18 cellular contexts compared by ENCODE assay signal in the genomic region with DNA sequence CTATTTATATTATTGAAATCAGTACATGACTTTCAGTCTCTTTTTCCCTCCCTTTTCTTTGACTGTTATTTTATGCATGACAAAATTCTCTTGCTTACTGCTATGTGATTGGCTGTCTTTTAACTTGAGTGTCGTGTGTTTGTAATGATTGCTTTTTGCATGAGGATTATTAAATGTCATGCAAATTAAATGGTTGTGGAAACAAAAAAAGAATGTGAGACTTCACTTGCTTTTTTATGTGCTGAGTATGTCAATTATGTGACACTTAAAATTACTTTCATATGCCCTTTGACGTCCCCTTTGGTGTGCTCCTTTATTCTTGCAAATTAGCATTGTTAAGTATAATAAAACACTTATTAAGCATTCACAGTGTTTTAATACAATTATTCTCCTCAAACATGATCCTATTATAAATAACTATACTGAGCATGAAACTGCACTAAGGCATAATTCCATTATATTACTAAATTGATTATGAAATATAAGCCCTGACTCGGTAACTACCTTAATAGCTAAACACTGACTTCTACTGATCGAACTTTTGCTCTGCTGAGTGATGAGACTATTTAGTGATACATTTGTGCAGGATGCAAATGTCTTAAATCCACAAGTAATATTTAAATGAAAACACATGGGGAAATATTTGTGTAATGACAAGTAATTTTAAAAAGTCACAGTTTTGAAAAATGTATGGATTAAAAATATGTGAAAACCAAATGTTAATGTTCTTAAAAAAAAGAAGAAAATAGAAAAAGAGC.
DNase-seq lines count a peak whose midpoint lies in the region; ATAC-seq, FAIRE-seq and TF ChIP-seq lines count a peak whose summit lies in the region.
"Had no signal": no experiment of that assay in that cellular context is flagged by ENCODE, and none has a peak within 500 bp of the region (broad histone marks: within the 10 kb centered on the region; RNA-seq: fewer than 3 reads in every experiment).

No MANE protein-coding gene starts in this region.

- H3K4me1 ChIP-seq in GM23248 (ENCODE audit: insufficient read depth) (peaks cover 13% of the 10 kb centered on the region), H1 (replicated peaks in 1 of 4; ENCODE audit: control insufficient read depth in 3 of 4, insufficient read depth in 4 of 4, low read length in 3 of 4) (peaks cover 0 to 4% (median 0%) of the 10 kb centered on the region in 4 experiments; a peak in 1 of 7 replicates), heart right ventricle (no peaks in the 10 kb centered on the region)
- H3K4me1 ChIP-seq: BE2C, Peyer's patch had no signal

- peak; percentile 68 for FAIRE-seq in H1 (lab: Jason Lieb, UNC)
- FAIRE-seq: GM18507, HTR-8/SVneo had no signal

- H3K14ac ChIP-seq in H1 (ENCODE audit: insufficient read length), result no peak overlapping the region

- no peaks in the 10 kb centered on the region for H3K36me3 ChIP-seq in GM23248 (ENCODE audit: low read depth)
- no peaks in the 10 kb centered on the region for H3K36me3 ChIP-seq in H1 (ENCODE audit: control insufficient read depth in 2 of 4, insufficient read depth in 4 of 4, low read length in 3 of 4)
- no peaks in the 10 kb centered on the region for H3K36me3 ChIP-seq in neural cell (ENCODE audit: insufficient read depth, low read length)
- H3K36me3 ChIP-seq in heart right ventricle, result no peaks in the 10 kb centered on the region
- H3K36me3 ChIP-seq: BE2C, Peyer's patch had no signal

- H3K27ac ChIP-seq in GM23248, result no peak overlapping the region
- no peak overlapping the region for H3K27ac ChIP-seq in H1 (ENCODE audit: low read depth, low read length)
- no peak overlapping the region for H3K27ac ChIP-seq in neural cell (ENCODE audit: low read length)
- no peak overlapping the region for H3K27ac ChIP-seq in coronary artery
- H3K27ac ChIP-seq in heart right ventricle, result no peak overlapping the region
- H3K27ac ChIP-seq: Peyer's patch had no signal

- ATAC-seq in heart right ventricle, result no peak

- H2BK5ac ChIP-seq in H1 (ENCODE audit: low read depth, low read length), result no peak overlapping the region

- H2AK5ac ChIP-seq in H1 (ENCODE audit: low read depth, low read length), result no peak overlapping the region

- no peak overlapping the region for H2BK15ac ChIP-seq in H1 (ENCODE audit: low read length)

- H2BK20ac ChIP-seq in H1 (ENCODE audit: low read length), result no peak overlapping the region

- no peak overlapping the region for H2BK12ac ChIP-seq in H1 (ENCODE audit: low read depth, low read length)

- WGBS in GM23248 (ENCODE audit: low coverage in 1 of 2, low lambda C conversion rate in 2 of 2, missing lambda C conversion rate in 2 of 2), 2 experiments, result 11 to 22% methylated on average over 4 of the region's 4 CpGs
- WGBS in H1 (ENCODE audit: extremely low coverage in 1 of 2, insufficient coverage in 1 of 2, insufficient read length in 1 of 2, insufficient replicate concordance in 2 of 2, low coverage in 1 of 2, low lambda C conversion rate in 2 of 2, missing lambda C conversion rate in 1 of 2), 2 experiments, result 49% methylated on average over 4 of the region's 4 CpGs; no CpG with 5 or more reads in 1 of the 2 experiments
- 72 to 80% methylated on average over 4 of the region's 4 CpGs for WGBS in heart right ventricle, 2 donors

- no peak overlapping the region for H3K56ac ChIP-seq in H1 (replicated peaks; ENCODE audit: insufficient read length, low read depth, low read length)

- H3K9me3 ChIP-seq in GM23248 (ENCODE audit: low read depth), result no peaks in the 10 kb centered on the region
- no peaks in the 10 kb centered on the region for H3K9me3 ChIP-seq in H1 (ENCODE audit: insufficient read depth in 2 of 2, low read depth in 1 of 2, low read length in 1 of 2)
- no peaks in the 10 kb centered on the region for H3K9me3 ChIP-seq in neural cell (ENCODE audit: low read length)
- H3K9me3 ChIP-seq in heart right ventricle, result no peaks in the 10 kb centered on the region
- H3K9me3 ChIP-seq: BE2C, Peyer's patch had no signal

- H4K20me1 ChIP-seq in GM23248 (ENCODE audit: insufficient read depth), result no peaks in the 10 kb centered on the region
- no peaks in the 10 kb centered on the region for H4K20me1 ChIP-seq in H1 (replicated peaks in 1 of 2; ENCODE audit: control insufficient read depth in 1 of 2, insufficient read depth in 2 of 2, low read length in 2 of 2)
- no peaks in the 10 kb centered on the region for H4K20me1 ChIP-seq in neural cell (ENCODE audit: insufficient read depth)

- TF ChIP-seq EP300 in H1 (IDR thresholded peaks at IDR 0.05; ENCODE audit: borderline replicate concordance in 1 of 2, low read depth in 2 of 2, low read length in 2 of 2) (no peak), neural cell (conservative IDR thresholded peaks at IDR 0.05; ENCODE audit: poor library complexity, severe bottlenecking) (no peak)

- H4K5ac ChIP-seq in H1 (ENCODE audit: insufficient read length, low read depth, low read length), result no peak overlapping the region

- POLR2A ChIA-PET in H1 (lab: Charles Lee; ENCODE audit: partially characterized antibody), result no interaction called here

- no peak overlapping the region for H3K18ac ChIP-seq in H1 (ENCODE audit: extremely low read depth, low read length)

- no peaks in the 10 kb centered on the region for H3K23me2 ChIP-seq in H1 (ENCODE audit: low read depth, low read length)

- in situ Hi-C loops in GM23248 (cut with MboI), result no loop called here

- no peak overlapping the region for H3K4ac ChIP-seq in H1 (replicated peaks; ENCODE audit: insufficient read length, low read depth, low read length)

- H2BK120ac ChIP-seq in H1 (replicated peaks; ENCODE audit: low read depth, low read length), result no peak overlapping the region

- peak; percentile 14 for DNase-seq in GM23248
- peak; percentile 69 for DNase-seq in NCI-H1048 (lab: John Stamatoyannopoulos, UW)
- no peak for DNase-seq in H1 (ENCODE audit: low read depth in 1 of 2, low spot score in 2 of 2)
- DNase-seq in coronary artery (ENCODE audit: low spot score), result no peak
- no peak for DNase-seq in heart right ventricle
- no peak for DNase-seq in SIG-M5 treated with dmso at 0.1 percent for 504 hours (lab: John Stamatoyannopoulos, UW; ENCODE audit: unreplicated experiment)
- DNase-seq: BE2C; CD8-positive, alpha-beta memory T cell; DMS 273 treated with DMSO at 0.1 percent for 48 hours; EL; KBM-7; NCI-H1694; NCI-H446 treated with DMSO at 0.1 percent for 48 hours; Peyer's patch; Right ventricle myocardium superior had no signal

- H3F3A ChIP-seq in GM23248 (ENCODE audit: insufficient read depth) (no peaks in the 10 kb centered on the region), neural cell (ENCODE audit: insufficient read depth, low read length, poor library complexity, severe bottlenecking) (no peaks in the 10 kb centered on the region)

- TF ChIP-seq POLR2A in H1 (IDR thresholded peaks at IDR 0.05; ENCODE audit: control extremely low read depth in 1 of 2, low read depth in 2 of 2, low read length in 2 of 2), result no peak

- CTCF ChIA-PET in H1 (lab: Charles Lee; ENCODE audit: partially characterized antibody), result no interaction called here

- H3K27me3 ChIP-seq in GM23248 (replicated peaks; ENCODE audit: insufficient read depth) (no peaks in the 10 kb centered on the region), H1 (replicated peaks in 1 of 4; ENCODE audit: control insufficient read depth in 3 of 4, extremely low read depth in 1 of 4, insufficient read depth in 3 of 4, low read length in 3 of 4) (no peaks in the 10 kb centered on the region), neural cell (ENCODE audit: insufficient read depth, low read depth, low read length) (no peaks in the 10 kb centered on the region), heart right ventricle (no peaks in the 10 kb centered on the region)
- H3K27me3 ChIP-seq: BE2C, Peyer's patch had no signal

- peak overlapping the region; percentile 28 for H3K4me3 ChIP-seq in GM23248
- peak overlapping the region in 1 of 4 experiments; percentile 40; a peak in 1 of 8 replicates for H3K4me3 ChIP-seq in H1 (ENCODE audit: extremely low read depth in 1 of 4, insufficient read depth in 2 of 4, low read depth in 3 of 4, low read length in 4 of 4)
- no peak overlapping the region for H3K4me3 ChIP-seq in neural cell (ENCODE audit: low read length)
- no peak overlapping the region for H3K4me3 ChIP-seq in coronary artery
- no peak overlapping the region for H3K4me3 ChIP-seq in heart right ventricle
- H3K4me3 ChIP-seq: Peyer's patch had no signal

- no peak for TF ChIP-seq RAD21 in H1 (IDR thresholded peaks at IDR 0.05 in 1 of 2, conservative IDR thresholded peaks at IDR 0.05 in 1 of 2; ENCODE audit: low read depth in 2 of 2, low read length in 2 of 2)
- TF ChIP-seq RAD21 in neural cell (conservative IDR thresholded peaks at IDR 0.05), result no peak

- intact Hi-C loops in heart right ventricle (cut with DNase I), result no loop called here

- no peak overlapping the region for H4K91ac ChIP-seq in H1 (replicated peaks; ENCODE audit: insufficient read length, low read length)

- H3K79me2 ChIP-seq in GM23248 (ENCODE audit: insufficient read depth) (no peaks in the 10 kb centered on the region), H1 (ENCODE audit: control insufficient read depth in 1 of 2, insufficient read depth in 2 of 2, low read length in 2 of 2) (no peaks in the 10 kb centered on the region), neural cell (replicated peaks; ENCODE audit: insufficient read depth, low read length) (no peaks in the 10 kb centered on the region)

- H2AFZ ChIP-seq in GM23248 (peak overlapping the region; percentile 48), H1 (ENCODE audit: low read length) (no peak overlapping the region), neural cell (ENCODE audit: low read depth, low read length) (no peak overlapping the region)

- H3K9ac ChIP-seq in GM23248, result no peak overlapping the region
- no peak overlapping the region for H3K9ac ChIP-seq in H1 (replicated peaks in 1 of 4; ENCODE audit: extremely low read depth in 1 of 4, low read depth in 3 of 4, low read length in 3 of 4)
- no peak overlapping the region for H3K9ac ChIP-seq in neural cell (ENCODE audit: low read length)

- H3K4me2 ChIP-seq in GM23248 (ENCODE audit: unreplicated experiment) (peak overlapping the region; percentile 30), H1 (ENCODE audit: insufficient read depth in 1 of 2, low read depth in 2 of 2, low read length in 2 of 2) (no peak overlapping the region), neural cell (ENCODE audit: low read length) (peak overlapping the region; percentile 9)

- no peaks in the 10 kb centered on the region for H3K79me1 ChIP-seq in H1 (ENCODE audit: low read depth, low read length)

- TF ChIP-seq CTCF in H1 (IDR thresholded peaks at IDR 0.05; ENCODE audit: control extremely low read depth in 1 of 3, insufficient read depth in 1 of 3, low read depth in 1 of 3, low read length in 3 of 3) (no peak), neural cell (IDR thresholded peaks at IDR 0.05; ENCODE audit: poor library complexity, severe bottlenecking) (no peak), coronary artery (IDR thresholded peaks at IDR 0.05) (no peak), heart right ventricle (IDR thresholded peaks at IDR 0.05) (no peak)

- H3K9me2 ChIP-seq in GM23248 (ENCODE audit: insufficient read depth) (no peaks in the 10 kb centered on the region), neural cell (ENCODE audit: insufficient read depth, low read length) (no peaks in the 10 kb centered on the region)

- H3K23ac ChIP-seq in H1 (ENCODE audit: insufficient read length), result no peak overlapping the region

- no peak overlapping the region for H4K8ac ChIP-seq in H1 (ENCODE audit: extremely low read depth, insufficient read depth, low read length)

TF ChIP-seq in neural cell, 6 proteins besides CTCF, POLR2A, EP300 and RAD21 (continues in another document):
- TF ChIP-seq TAF1 (IDR thresholded peaks at IDR 0.05; ENCODE audit: low read depth), result no peak

Comparison
In these comparisons a context has a peak if more than half of its experiments do, and no peak if none do; other contexts are left out.
1. DNase-seq: peak in GM23248 (single experiment) and NCI-H1048 (single experiment); none in H1 (0 of 2), coronary artery (single experiment), heart right ventricle (0 of 2) and SIG-M5 treated with dmso at 0.1 percent for 504 hours (single experiment).
2. H3K4me2 ChIP-seq: peak in GM23248 (single experiment) and neural cell (single experiment); none in H1 (0 of 2).